Comparison of ENCODE assay signal across 1 cellular context in genomic region chr14:102590667-102591099, GRCh38.
TF ChIP-seq lines count a peak whose summit lies in the region.

No MANE protein-coding gene starts in this region.

TF ChIP-seq in HepG2, 621 proteins besides CTCF, POLR2A, EP300 and RAD21 (continued from another document):
- TF ChIP-seq GATAD1 (CRISPR knock-in tag; IDR thresholded peaks at IDR 0.05) (peak; percentile 27; the same call in 1 of the 2 replicates), HNRNPL (IDR thresholded peaks at IDR 0.05; ENCODE audit: low read depth, low read length) (peak; percentile 80; the same call in 1 of the 2 replicates), ZNF639 (CRISPR knock-in tag; conservative IDR thresholded peaks at IDR 0.05) (peak; percentile 56; the same call in 1 of the 2 replicates), ZBTB10 (CRISPR knock-in tag; IDR thresholded peaks at IDR 0.05; ENCODE audit: borderline replicate concordance) (peak; percentile 80; the same call in 1 of the 2 replicates), PATZ1 (CRISPR knock-in tag; IDR thresholded peaks at IDR 0.05) (peak; percentile 89), ZNF101 (CRISPR knock-in tag; IDR thresholded peaks at IDR 0.05; ENCODE audit: borderline replicate concordance, low read depth) (no peak), IKZF5 (CRISPR knock-in tag; IDR thresholded peaks at IDR 0.05) (peak; percentile 53; the same call in 1 of the 2 replicates), ZNF570 (CRISPR knock-in tag; IDR thresholded peaks at IDR 0.05; ENCODE audit: borderline replicate concordance) (no peak), ZNF512B (CRISPR knock-in tag; IDR thresholded peaks at IDR 0.05; ENCODE audit: borderline replicate concordance) (no peak), HDAC2 (CRISPR knock-in tag; IDR thresholded peaks at IDR 0.05) (peak; percentile 71; the same call in 1 of the 2 replicates), FOXC1 (CRISPR knock-in tag; IDR thresholded peaks at IDR 0.05; ENCODE audit: borderline replicate concordance) (0 out of 2 replicates have a peak, but pooled peaks have one; percentile 32), ZNF280D (CRISPR knock-in tag; IDR thresholded peaks at IDR 0.05) (0 out of 2 replicates have a peak, but pooled peaks have one; percentile 30), ELF3 (CRISPR knock-in tag; IDR thresholded peaks at IDR 0.05) (peak; percentile 21; the same call in 1 of the 2 replicates), E2F1 (CRISPR knock-in tag; IDR thresholded peaks at IDR 0.05) (no peak), ZNF12 (CRISPR knock-in tag; IDR thresholded peaks at IDR 0.05) (no peak), ZNF414 (CRISPR knock-in tag; IDR thresholded peaks at IDR 0.05) (peak; percentile 67; the same call in 1 of the 2 replicates), KMT2B (CRISPR knock-in tag; IDR thresholded peaks at IDR 0.05) (0 out of 2 replicates have a peak, but pooled peaks have one; percentile 7), SIN3B (IDR thresholded peaks at IDR 0.05; ENCODE audit: low read length) (no peak), ZNF614 (CRISPR knock-in tag; IDR thresholded peaks at IDR 0.05; ENCODE audit: borderline replicate concordance) (peak; percentile 66; the same call in 1 of the 2 replicates), SRSF9 (IDR thresholded peaks at IDR 0.05; ENCODE audit: borderline replicate concordance, insufficient read depth, low read depth, low read length, poor library complexity, severe bottlenecking) (no peak), ZNF713 (CRISPR knock-in tag; IDR thresholded peaks at IDR 0.05) (no peak), TAF1 (CRISPR knock-in tag; IDR thresholded peaks at IDR 0.05) (peak; percentile 47; the same call in 1 of the 2 replicates), CSRNP1 (CRISPR knock-in tag; IDR thresholded peaks at IDR 0.05) (0 out of 2 replicates have a peak, but pooled peaks have one; percentile 11), ZGPAT (CRISPR knock-in tag; IDR thresholded peaks at IDR 0.05) (peak; percentile 33; the same call in 1 of the 2 replicates), HNRNPLL (IDR thresholded peaks at IDR 0.05; ENCODE audit: low read depth, low read length, poor library complexity, severe bottlenecking) (no peak), ZNF572 (CRISPR knock-in tag; IDR thresholded peaks at IDR 0.05) (0 out of 2 replicates have a peak, but pooled peaks have one; percentile 21), ZBTB20 (CRISPR knock-in tag; IDR thresholded peaks at IDR 0.05; ENCODE audit: borderline replicate concordance, low read depth) (0 out of 2 replicates have a peak, but pooled peaks have one; percentile 17), STAG1 (CRISPR knock-in tag; IDR thresholded peaks at IDR 0.05) (peak; percentile 46)
TF ChIP-seq in HepG2: peak in this region for 134.
